Comparison of ENCODE assay signal across 9 cellular contexts in the genomic region with DNA sequence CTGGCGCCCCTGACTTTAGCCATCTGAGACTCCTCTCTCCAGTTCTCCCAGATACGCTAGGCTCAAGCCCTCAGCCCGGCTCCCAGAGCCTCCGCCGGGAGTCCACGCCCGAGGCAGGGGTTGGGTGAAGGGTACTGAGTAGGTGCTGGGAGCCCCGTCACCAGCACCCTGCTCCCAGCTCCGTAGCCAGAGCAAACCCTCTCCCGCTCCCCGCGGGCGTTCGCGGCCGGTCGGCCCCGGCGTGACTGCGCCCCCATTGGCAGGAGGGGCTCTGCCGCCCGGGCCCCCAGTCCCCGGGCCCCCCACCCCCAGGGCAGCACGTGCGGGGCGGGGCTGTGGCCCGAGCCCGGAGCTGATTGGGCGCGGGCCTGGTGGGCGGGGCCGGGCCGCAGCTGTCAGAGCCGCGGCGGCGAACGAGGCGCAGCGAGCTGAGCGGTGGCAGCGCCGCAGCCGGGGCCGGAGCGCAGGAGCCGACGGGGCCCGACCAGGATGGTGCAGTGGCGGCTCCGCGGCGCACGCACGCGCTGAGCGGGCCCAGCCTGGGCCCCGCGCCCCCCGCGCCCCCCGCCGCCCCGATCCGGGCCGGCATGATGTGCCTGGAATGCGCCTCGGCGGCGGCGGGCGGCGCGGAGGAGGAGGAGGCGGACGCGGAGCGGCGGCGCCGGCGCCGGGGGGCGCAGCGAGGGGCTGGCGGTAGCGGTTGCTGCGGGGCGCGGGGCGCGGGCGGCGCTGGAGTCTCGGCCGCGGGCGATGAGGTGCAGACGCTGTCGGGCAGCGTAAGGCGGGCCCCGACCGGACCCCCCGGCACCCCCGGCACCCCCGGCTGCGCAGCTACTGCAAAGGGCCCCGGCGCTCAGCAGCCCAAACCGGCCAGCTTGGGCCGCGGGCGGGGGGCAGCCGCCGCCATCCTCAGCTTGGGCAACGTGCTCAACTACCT. TPM values are rescaled to one million over a fixed set of nuclear protein-coding genes. Genes with fewer than 3 reads are reported as not detected.
DNase-seq lines count a peak whose midpoint lies in the region; ATAC-seq and TF ChIP-seq lines count a peak whose summit lies in the region.
"Had no signal": no experiment of that assay in that cellular context is flagged by ENCODE, and none has a peak within 500 bp of the region (broad histone marks: within the 10 kb centered on the region; RNA-seq: fewer than 3 reads in every experiment).

A gene with protein sequence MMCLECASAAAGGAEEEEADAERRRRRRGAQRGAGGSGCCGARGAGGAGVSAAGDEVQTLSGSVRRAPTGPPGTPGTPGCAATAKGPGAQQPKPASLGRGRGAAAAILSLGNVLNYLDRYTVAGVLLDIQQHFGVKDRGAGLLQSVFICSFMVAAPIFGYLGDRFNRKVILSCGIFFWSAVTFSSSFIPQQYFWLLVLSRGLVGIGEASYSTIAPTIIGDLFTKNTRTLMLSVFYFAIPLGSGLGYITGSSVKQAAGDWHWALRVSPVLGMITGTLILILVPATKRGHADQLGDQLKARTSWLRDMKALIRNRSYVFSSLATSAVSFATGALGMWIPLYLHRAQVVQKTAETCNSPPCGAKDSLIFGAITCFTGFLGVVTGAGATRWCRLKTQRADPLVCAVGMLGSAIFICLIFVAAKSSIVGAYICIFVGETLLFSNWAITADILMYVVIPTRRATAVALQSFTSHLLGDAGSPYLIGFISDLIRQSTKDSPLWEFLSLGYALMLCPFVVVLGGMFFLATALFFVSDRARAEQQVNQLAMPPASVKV (plus strand): TSS at position 421 of the 937 bp plus-strand sequence. CDS start 167 bp downstream, at position 588.

- H3K4me1 ChIP-seq in mammary epithelial cell (ENCODE audit: insufficient read depth, low read length) (peaks cover 15% of the 10 kb centered on the region), gastrocnemius medialis (peaks cover 10 to 15% of the 10 kb centered on the region in 2 donors)

- WGBS in mammary epithelial cell (ENCODE audit: low coverage, missing lambda C conversion rate) = 19% methylated on average over 9 of the region's 117 CpGs

- peak within 1 kb of the TSS; percentile 42 for H3K4me2 ChIP-seq in mammary epithelial cell (ENCODE audit: insufficient read depth, low read depth, low read length)

- no peaks in the 10 kb centered on the region for H3K79me2 ChIP-seq in mammary epithelial cell (ENCODE audit: insufficient read depth, low read length)

- H3K9me3 ChIP-seq in MG63 (no peaks in the 10 kb centered on the region), mammary epithelial cell (replicated peaks; ENCODE audit: insufficient read depth, low read length) (no peaks in the 10 kb centered on the region), gastrocnemius medialis (no peaks in the 10 kb centered on the region)

- peak; percentile 25 to 48 for TF ChIP-seq POLR2A in gastrocnemius medialis (IDR thresholded peaks at IDR 0.05)

- ATAC-seq in gastrocnemius medialis = peak; percentile 87 to 88

- H3K4me3 ChIP-seq in MG63 = no peak within 1 kb of the TSS
- no peak within 1 kb of the TSS for H3K4me3 ChIP-seq in mammary epithelial cell (replicated peaks in 1 of 3; ENCODE audit: insufficient read depth in 1 of 3, low read depth in 2 of 3, low read length in 3 of 3)
- peak within 1 kb of the TSS; percentile 49 to 63 (median 54) for H3K4me3 ChIP-seq in gastrocnemius medialis

- H3K27me3 ChIP-seq in MG63 = peaks cover 4% of the 10 kb centered on the region
- peaks cover 19% of the 10 kb centered on the region for H3K27me3 ChIP-seq in mammary epithelial cell (ENCODE audit: insufficient read depth, low read length)
- peaks cover 23 to 27% (median 25%) of the 10 kb centered on the region in 3 donors for H3K27me3 ChIP-seq in gastrocnemius medialis

- H3K27ac ChIP-seq in VCaP (peak within 1 kb of the TSS; percentile 22; the same call in 1 of the 2 replicates), mammary epithelial cell (ENCODE audit: insufficient read depth, low read depth, low read length) (no peak within 1 kb of the TSS), gastrocnemius medialis (peak within 1 kb of the TSS; percentile 51 to 66 (median 60))
- H3K27ac ChIP-seq: C4-2B had no signal

- H4K20me1 ChIP-seq in mammary epithelial cell (ENCODE audit: insufficient read depth, low read length) = no peaks in the 10 kb centered on the region

- in situ Hi-C loops in mammary epithelial cell (cut with MboI; ENCODE audit: low sequenced_read_pairs in 2 of 2) (no loop called here), gastrocnemius medialis (cut with MboI; ENCODE audit: low sequenced_read_pairs in 4 of 4) (no loop called here)

- H3K36me3 ChIP-seq in MG63 = no peaks in the 10 kb centered on the region
- H3K36me3 ChIP-seq in mammary epithelial cell (ENCODE audit: insufficient read depth, low read length) = no peaks in the 10 kb centered on the region
- no peaks in the 10 kb centered on the region for H3K36me3 ChIP-seq in gastrocnemius medialis

- no peak within 1 kb of the TSS for H2AFZ ChIP-seq in mammary epithelial cell (ENCODE audit: low read depth, low read length)

- no peak within 1 kb of the TSS for H3K9ac ChIP-seq in mammary epithelial cell (ENCODE audit: insufficient read depth, low read length)

- CTCF ChIA-PET in mammary epithelial cell (lab: Charles Lee; ENCODE audit: low non-redundant PET) = no interaction called here

- intact Hi-C loops in mammary epithelial cell (cut with micrococcal nuclease) (no loop called here), gastrocnemius medialis (cut with DNase I; ENCODE audit: low total_unique reads) (loop anchor here (10.0 kb wide), 1 partner anchor 74 kb away; no protein-coding TSS in a partner anchor)

- no TSS peak for BruUV-seq in mammary epithelial cell (replicated peaks; lab: Mats Ljungman, UMichigan)

- dilution Hi-C loops in mammary epithelial cell (cut with HindIII; ENCODE audit: low sequenced_read_pairs) = loop anchor here (10.0 kb wide), 1 partner anchor 384 kb away; no protein-coding TSS in a partner anchor

- TF ChIP-seq CTCF in VCaP (conservative IDR thresholded peaks at IDR 0.05) = no peak
- no peak for TF ChIP-seq CTCF in mammary epithelial cell (conservative IDR thresholded peaks at IDR 0.05 in 1 of 2, IDR thresholded peaks at IDR 0.05 in 1 of 2; ENCODE audit: extremely low read depth in 1 of 2, insufficient read depth in 1 of 2, low read depth in 1 of 2, low read length in 2 of 2)
- no peak for TF ChIP-seq CTCF in gastrocnemius medialis (IDR thresholded peaks at IDR 0.05 in 4 of 5, conservative IDR thresholded peaks at IDR 0.05 in 1 of 5)

- peak; percentile 86 for DNase-seq in NCI-H82 (lab: John Stamatoyannopoulos, UW)
- no peak for DNase-seq in NCI-H82 treated with DMSO at 0.1 percent for 48 hours (lab: John Stamatoyannopoulos, UW; ENCODE audit: unreplicated experiment)
- DNase-seq in MG63 = peak; percentile 54
- DNase-seq in mammary epithelial cell = peak; percentile 36
- DNase-seq in iPS-NIHi11 (ENCODE audit: low spot score) = peak; percentile 98
- DNase-seq in gastrocnemius medialis = peak; percentile 14 to 39
- no peak for DNase-seq in AML-193 (lab: John Stamatoyannopoulos, UW)

RNA-seq across cellular contexts. Expression of the gene that starts here (rescaled TPM):
- total RNA-seq in MG63 (2014; rRNA removed; shearing (Covaris generic); ENCODE audit: low replicate concordance) = 0.22 and 4.2 TPM in 2 replicates
- under 1 TPM in 1 of 2 donors, not detected in 1; 0.67 TPM for total RNA-seq in mammary epithelial cell
- not detected for polyA plus RNA-seq in mammary epithelial cell
- polyA minus RNA-seq in mammary epithelial cell = 1.3 TPM
- total RNA-seq in gastrocnemius medialis = 1 to 10 TPM; 2.7 to 6.2 (median 4.2) TPM

Comparison
In these comparisons a context has a peak if more than half of its experiments do, and no peak if none do; other contexts are left out.
1. DNase-seq: peak in NCI-H82 (single experiment), MG63 (single experiment), mammary epithelial cell (single experiment), iPS-NIHi11 (single experiment) and gastrocnemius medialis (2 of 2); none in NCI-H82 treated with DMSO at 0.1 percent for 48 hours (single experiment) and AML-193 (0 of 2).
2. H3K4me3 ChIP-seq: peak in gastrocnemius medialis (4 of 4); none in MG63 (single experiment) and mammary epithelial cell (0 of 3).